ENCODE assay signal across 11 cellular contexts in genomic region chr9:16321461-16322119, GRCh38.
DNase-seq lines count a peak whose midpoint lies in the region; ATAC-seq, FAIRE-seq and TF ChIP-seq lines count a peak whose summit lies in the region.
"Had no signal": no experiment of that assay in that cellular context is flagged by ENCODE, and none has a peak within 500 bp of the region (broad histone marks: within the 10 kb centered on the region; RNA-seq: fewer than 3 reads in every experiment).

No MANE protein-coding gene starts in this region.

- no peaks in the 10 kb centered on the region for H3K4me1 Mint-ChIP-seq in stimulated activated effector memory CD8-positive, alpha-beta T cell treated with anti-CD3 and anti-CD28 coated beads, Interleukin-12 subunit alpha, Interleukin-12 subunit beta, amount 100 ng/mL, for 72 hours
- H3K4me1 Mint-ChIP-seq: activated B cell treated with CpG ODN at 0.5 μM for 24 hours had no signal

- FAIRE-seq in H54 (lab: Jason Lieb, UNC): peak; percentile 95
- FAIRE-seq: islet of Langerhans had no signal

- intact Hi-C loops in sigmoid colon (cut with DNase I): no loop called here

- H3K27me3 ChIP-seq in foreskin keratinocyte: no peaks in the 10 kb centered on the region
- no peaks in the 10 kb centered on the region for H3K27me3 ChIP-seq in sigmoid colon

- no peaks in the 10 kb centered on the region for H3K36me3 Mint-ChIP-seq in stimulated activated effector memory CD8-positive, alpha-beta T cell treated with anti-CD3 and anti-CD28 coated beads, Interleukin-12 subunit alpha, Interleukin-12 subunit beta, amount 100 ng/mL, for 72 hours

- no peak overlapping the region for H3K27ac Mint-ChIP-seq in stimulated activated effector memory CD8-positive, alpha-beta T cell treated with anti-CD3 and anti-CD28 coated beads, Interleukin-12 subunit alpha, Interleukin-12 subunit beta, amount 100 ng/mL, for 72 hours
- H3K27ac Mint-ChIP-seq: activated B cell treated with CpG ODN at 0.5 μM for 24 hours had no signal

- H3K4me3 Mint-ChIP-seq in stimulated activated effector memory CD8-positive, alpha-beta T cell treated with anti-CD3 and anti-CD28 coated beads, Interleukin-12 subunit alpha, Interleukin-12 subunit beta, amount 100 ng/mL, for 72 hours: no peak overlapping the region
- H3K4me3 Mint-ChIP-seq: activated B cell treated with CpG ODN at 0.5 μM for 24 hours had no signal

- H3K27ac ChIP-seq in foreskin keratinocyte (no peak overlapping the region), sigmoid colon (no peak overlapping the region)
- H3K27ac ChIP-seq: HL-60 had no signal

- H3K9me3 Mint-ChIP-seq in stimulated activated effector memory CD8-positive, alpha-beta T cell treated with anti-CD3 and anti-CD28 coated beads, Interleukin-12 subunit alpha, Interleukin-12 subunit beta, amount 100 ng/mL, for 72 hours: peaks cover 2% of the 10 kb centered on the region
- H3K9me3 Mint-ChIP-seq: activated B cell treated with CpG ODN at 0.5 μM for 24 hours had no signal

- H3K4me3 ChIP-seq in sigmoid colon: no peak overlapping the region

- TF ChIP-seq EP300 in sigmoid colon (IDR thresholded peaks at IDR 0.05): peak in 1 of 4 donors; percentile 4

- H3K4me1 ChIP-seq in foreskin keratinocyte (no peaks in the 10 kb centered on the region), sigmoid colon (peaks cover 0 to 18% (median 9%) of the 10 kb centered on the region in 4 donors)

- TF ChIP-seq CTCF in foreskin keratinocyte (conservative IDR thresholded peaks at IDR 0.05): no peak
- no peak for TF ChIP-seq CTCF in sigmoid colon (IDR thresholded peaks at IDR 0.05)

- ATAC-seq in foreskin keratinocyte (peak; percentile 74), GM21576 (IDR thresholded peaks at IDR 0.05; ENCODE audit: unreplicated experiment) (no peak), HG03135 (IDR thresholded peaks at IDR 0.05; ENCODE audit: unreplicated experiment) (no peak)
- no peak for ATAC-seq in stimulated activated effector memory CD8-positive, alpha-beta T cell treated with anti-CD3 and anti-CD28 coated beads, Interleukin-12 subunit alpha, Interleukin-12 subunit beta, amount 100 ng/mL, for 72 hours

- DNase-seq in H54 (ENCODE audit: insufficient read length, low spot score): peak; percentile 71
- peak; percentile 17 for DNase-seq in T1000 (lab: John Stamatoyannopoulos, UW)
- DNase-seq in foreskin keratinocyte: peak in 1 of 2 donors; percentile 26
- peak; percentile 55 for DNase-seq in sigmoid colon
- DNase-seq in stimulated activated effector memory CD8-positive, alpha-beta T cell treated with anti-CD3 and anti-CD28 coated beads, Interleukin-12 subunit alpha, Interleukin-12 subunit beta, amount 100 ng/mL, for 72 hours (ENCODE audit: low spot score in 2 of 2): no peak
- DNase-seq: activated B cell treated with CpG ODN at 0.5 μM for 24 hours, NCI-H1436 had no signal

- WGBS in sigmoid colon, 2 donors: 81 to 84% methylated on average over 7 of the region's 7 CpGs

- H3K36me3 ChIP-seq in sigmoid colon: no peaks in the 10 kb centered on the region

- no peaks in the 10 kb centered on the region for H3K9me3 ChIP-seq in sigmoid colon

- TF ChIP-seq POLR2A in H54 (IDR thresholded peaks at IDR 0.05; ENCODE audit: low read depth, low read length) (no peak), sigmoid colon (IDR thresholded peaks at IDR 0.05) (no peak)

Comparison
In these comparisons a context has a peak if more than half of its experiments do, and no peak if none do; other contexts are left out.
1. DNase-seq: peak in H54 (single experiment), T1000 (single experiment) and sigmoid colon (single experiment); none in stimulated activated effector memory CD8-positive, alpha-beta T cell treated with anti-CD3 and anti-CD28 coated beads, Interleukin-12 subunit alpha, Interleukin-12 subunit beta, amount 100 ng/mL, for 72 hours (0 of 2).